Comparison of ENCODE assay signal across 15 cellular contexts in genomic region chr2:45707034-45707433, GRCh38.
"Had no signal": no experiment of that assay in that cellular context is flagged by ENCODE, and none has a peak within 500 bp of the region (broad histone marks: within the 10 kb centered on the region; RNA-seq: fewer than 3 reads in every experiment).

No MANE protein-coding gene starts in this region.

- H3K27ac ChIP-seq: brain microvascular endothelial cell, gastrocnemius medialis, lower lobe of right lung, upper lobe of right lung had no signal

- H3K4me3 ChIP-seq: gastrocnemius medialis, heart right ventricle, lower lobe of right lung, thoracic aorta, upper lobe of right lung had no signal

- H3K27me3 ChIP-seq: brain microvascular endothelial cell, gastrocnemius medialis, heart right ventricle, upper lobe of right lung had no signal

- ATAC-seq: effector memory CD8-positive, alpha-beta T cell; gastrocnemius medialis; heart right ventricle; left cardiac atrium; lower lobe of right lung; right cardiac atrium; upper lobe of right lung had no signal

- H3K9me3 ChIP-seq: gastrocnemius medialis, heart right ventricle, lower lobe of right lung, thoracic aorta, upper lobe of right lung had no signal

- H3K36me3 ChIP-seq: brain microvascular endothelial cell, gastrocnemius medialis, heart right ventricle, lower lobe of right lung, thoracic aorta, upper lobe of right lung had no signal

- H3K4me1 ChIP-seq: upper lobe of right lung had no signal

- DNase-seq: activated naive CD8-positive, alpha-beta T cell treated with anti-CD3 and anti-CD28 coated beads for 36 hours; brain microvascular endothelial cell; cerebellar nuclear complex; effector memory CD8-positive, alpha-beta T cell; gastrocnemius medialis; heart right ventricle; left cardiac atrium; lower lobe of right lung; right cardiac atrium; small intestine; stimulated activated CD4-positive, alpha-beta T cell treated with anti-CD3 and anti-CD28 coated beads, Interleukin-4, amount 100 ng/mL, for 4 hours; stimulated activated CD8-positive, alpha-beta memory T cell treated with anti-CD3 and anti-CD28 coated beads, Interleukin-4, amount 100 ng/mL, for 48 hours; stimulated activated naive CD4-positive, alpha-beta T cell treated with Interleukin-2 at 50 U/mL for 16 hours; upper lobe of right lung had no signal
